In the genomic region with DNA sequence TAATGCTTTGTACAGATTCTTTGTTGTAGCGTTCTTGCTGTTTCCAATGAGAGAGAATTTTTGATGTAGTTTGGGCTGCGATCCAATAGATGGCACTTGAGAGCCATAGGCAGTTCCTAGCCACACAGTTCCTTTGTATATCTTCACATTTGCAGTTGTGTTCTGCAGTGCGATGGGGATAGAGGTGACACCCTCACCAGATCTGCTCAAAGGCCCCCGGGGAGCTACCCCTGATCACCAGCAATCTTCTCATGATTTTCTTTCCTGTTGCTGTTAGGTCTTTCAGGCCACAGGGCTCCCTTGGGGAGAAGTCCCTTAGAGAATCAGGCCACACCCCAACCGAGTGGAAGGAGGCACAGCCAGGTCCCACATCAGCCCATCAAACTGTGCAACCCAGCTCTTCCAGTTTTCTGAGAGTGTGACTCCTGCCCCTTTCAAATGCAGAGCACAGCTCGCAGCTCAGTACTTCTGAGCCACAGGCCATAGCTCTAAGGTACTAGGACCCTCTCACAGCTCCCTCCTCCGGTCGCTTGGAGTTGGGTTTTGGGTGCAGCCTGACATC, we compare ENCODE assay signal across 8 cellular contexts.
A peak's percentile ranks its signal among the peaks of the same experiment; 100 is the strongest.
DNase-seq lines count a peak whose midpoint lies in the region; ATAC-seq, FAIRE-seq and TF ChIP-seq lines count a peak whose summit lies in the region.

No MANE protein-coding gene starts in this region.

- peak; percentile 69 for TF ChIP-seq CTCF in CD14-positive monocyte (IDR thresholded peaks at IDR 0.05)
- peak; percentile 85 for TF ChIP-seq CTCF in bronchial epithelial cell (IDR thresholded peaks at IDR 0.05; ENCODE audit: insufficient read depth, low read length, severe bottlenecking)

- peaks cover 0 to 2% of the 10 kb centered on the region in 2 donors for H3K36me3 Mint-ChIP-seq in CD14-positive monocyte

- ATAC-seq in GM18870 (IDR thresholded peaks at IDR 0.05; ENCODE audit: unreplicated experiment) = peak; percentile 90
- ATAC-seq in HG03025 (IDR thresholded peaks at IDR 0.05; ENCODE audit: low FRiP score, unreplicated experiment) = peak; percentile 76

- intact Hi-C loops in CD14-positive monocyte (cut with micrococcal nuclease) = loop anchor here in 1 of 2 donors (5.0 kb wide), 1 partner anchor 285 kb away; no protein-coding TSS in a partner anchor

- no peak overlapping the region for H3K4me3 Mint-ChIP-seq in CD14-positive monocyte

- H3K36me3 ChIP-seq in bronchial epithelial cell (ENCODE audit: control insufficient read depth, insufficient read depth, low read length) = no peaks in the 10 kb centered on the region

- no peak for FAIRE-seq in bronchial epithelial cell (lab: Jason Lieb, UNC)

- H3K27me3 ChIP-seq in bronchial epithelial cell (ENCODE audit: control insufficient read depth, insufficient read depth, low read length) = no peaks in the 10 kb centered on the region

- H3K4me1 Mint-ChIP-seq in CD14-positive monocyte = peaks cover 18% of the 10 kb centered on the region

- no peak overlapping the region for H3K27ac Mint-ChIP-seq in CD14-positive monocyte

- H3K27me3 Mint-ChIP-seq in CD14-positive monocyte (ENCODE audit: low read depth in 3 of 3) = peaks cover 0 to 2% (median 0%) of the 10 kb centered on the region in 3 donors

- peaks cover 5 to 19% (median 12%) of the 10 kb centered on the region in 7 donors for H3K9me3 Mint-ChIP-seq in CD14-positive monocyte

- H3K4me3 ChIP-seq in bronchial epithelial cell (ENCODE audit: low read depth, low read length) = no peak overlapping the region

- DNase-seq in CD14-positive monocyte (ENCODE audit: low spot score) = no peak
- peak; percentile 29 for DNase-seq in NCI-H2196 (lab: John Stamatoyannopoulos, UW; ENCODE audit: unreplicated experiment)
- DNase-seq in bronchial epithelial cell (ENCODE audit: low read depth) = peak; percentile 52
- DNase-seq in midbrain (lab: John Stamatoyannopoulos, UW) = peak; percentile 44
- no peak for DNase-seq in stimulated activated CD4-positive, alpha-beta T cell treated with anti-CD3 and anti-CD28 coated beads, Interleukin-12 subunit alpha, Interleukin-12 subunit beta, amount 100 ng/mL, for 4 hours
- DNase-seq in central memory CD4-positive, alpha-beta T cell = no peak

Comparison
In these comparisons a context has a peak if more than half of its experiments do, and no peak if none do; other contexts are left out.
1. DNase-seq: peak in NCI-H2196 (single experiment), bronchial epithelial cell (single experiment) and midbrain (single experiment); none in CD14-positive monocyte (single experiment), stimulated activated CD4-positive, alpha-beta T cell treated with anti-CD3 and anti-CD28 coated beads, Interleukin-12 subunit alpha, Interleukin-12 subunit beta, amount 100 ng/mL, for 4 hours (single experiment) and central memory CD4-positive, alpha-beta T cell (single experiment).